ENCODE assay signal across 24 cellular contexts in genomic region chr1:168281603-168282002, GRCh38.
"Had no signal": no experiment of that assay in that cellular context is flagged by ENCODE, and none has a peak within 500 bp of the region (broad histone marks: within the 10 kb centered on the region; RNA-seq: fewer than 3 reads in every experiment).

No MANE protein-coding gene starts in this region.

- DNase-seq: kidney; left colon; left lung; lower lobe of right lung; mammary epithelial cell; mesenchymal stem cell; naive thymus-derived CD8-positive, alpha-beta T cell; nucleus accumbens; pancreas; posterior cingulate gyrus; retina; right cardiac atrium; stimulated activated CD4-positive, alpha-beta T cell treated with anti-CD3 and anti-CD28 coated beads, Interleukin-12 subunit alpha, Interleukin-12 subunit beta, amount 100 ng/mL, for 4 hours; stimulated activated CD4-positive, alpha-beta T cell treated with anti-CD3 and anti-CD28 coated beads, Interleukin-15, amount 100 ng/mL, for 24 hours; stimulated activated CD4-positive, alpha-beta T cell treated with anti-CD3 and anti-CD28 coated beads, Interleukin-2, amount 100 ng/mL, for 24 hours; stimulated activated CD4-positive, alpha-beta T cell treated with anti-CD3 and anti-CD28 coated beads, Interleukin-4, amount 100 ng/mL, for 1 hour; stimulated activated naive B cell treated with anti-CD40 and anti-IgM and Interleukin-4, amounts not matched to agents 10 μg/mL and 1 μg/mL and 100 μg/mL, for 72 hours; stimulated activated naive CD8-positive, alpha-beta T cell treated with anti-CD3 and anti-CD28 coated beads, Interleukin-15, Interleukin-2, amounts not matched to agents 100 U/mL and 50 U/mL, for 24 hours; stomach; testis; thyroid gland; transverse colon; upper lobe of left lung had no signal

- ATAC-seq: left colon; left lung; lower lobe of right lung; naive thymus-derived CD8-positive, alpha-beta T cell; pancreas; right cardiac atrium; sciatic nerve; stimulated activated naive B cell treated with anti-CD40 and anti-IgM and Interleukin-4, amounts not matched to agents 10 μg/mL and 1 μg/mL and 100 μg/mL, for 72 hours; stimulated activated naive CD8-positive, alpha-beta T cell treated with anti-CD3 and anti-CD28 coated beads, Interleukin-15, Interleukin-2, amounts not matched to agents 100 U/mL and 50 U/mL, for 24 hours had no signal
